In genomic region chr20:36629719-36630340, GRCh38 we compare ENCODE assay signal across 10 cellular contexts. TPM values are rescaled to one million over a fixed set of nuclear protein-coding genes. Genes with fewer than 3 reads are reported as not detected.
DNase-seq lines count a peak whose midpoint lies in the region; ATAC-seq and TF ChIP-seq lines count a peak whose summit lies in the region.
"Had no signal": no experiment of that assay in that cellular context is flagged by ENCODE, and none has a peak within 500 bp of the region (broad histone marks: within the 10 kb centered on the region; RNA-seq: fewer than 3 reads in every experiment).

No MANE protein-coding gene starts in this region.

- no peak for TF ChIP-seq CTCF in MCF 10A (IDR thresholded peaks at IDR 0.05; ENCODE audit: unreplicated experiment)

- ATAC-seq in GM18907 (IDR thresholded peaks at IDR 0.05; ENCODE audit: unreplicated experiment): peak; percentile 72

- no peaks in the 10 kb centered on the region for H3K36me3 Mint-ChIP-seq in MCF 10A (ENCODE audit: insufficient read depth, unreplicated experiment)

- intact Hi-C loops in MCF 10A (cut with micrococcal nuclease): no loop called here

- H3K9me3 Mint-ChIP-seq in MCF 10A (ENCODE audit: unreplicated experiment): no peaks in the 10 kb centered on the region

- H3K4me1 Mint-ChIP-seq in MCF 10A (ENCODE audit: insufficient read depth, unreplicated experiment): no peaks in the 10 kb centered on the region

- DNase-seq in NOMO-1 treated with dmso at 0.1 percent for 144 hours (lab: John Stamatoyannopoulos, UW; ENCODE audit: unreplicated experiment): peak; percentile 25
- peak; percentile 47 for DNase-seq in activated naive CD4-positive, alpha-beta T cell treated with Interleukin-2 at 50 U/mL for 16 hours
- peak; percentile 40 to 50 for DNase-seq in stimulated activated CD4-positive, alpha-beta T cell treated with anti-CD3 and anti-CD28 coated beads, Interleukin-2, amount 100 ng/mL, for 24 hours
- DNase-seq in DMS79 treated with DMSO at 0.1 percent for 48 hours (lab: John Stamatoyannopoulos, UW): no peak
- DNase-seq in MCF 10A (ENCODE audit: unreplicated experiment): no peak
- DNase-seq in NCI-H1417 (lab: John Stamatoyannopoulos, UW): no peak
- DNase-seq in HUDEP-2 (lab: John Stamatoyannopoulos, UW; ENCODE audit: unreplicated experiment in 76 of 76): no peak

- no peaks in the 10 kb centered on the region for H3K27me3 Mint-ChIP-seq in MCF 10A (ENCODE audit: insufficient read depth, unreplicated experiment)

- BruUV-seq in MCF 10A (replicated peaks; lab: Mats Ljungman, UMichigan): no TSS peak

- H3K27ac Mint-ChIP-seq in MCF 10A (ENCODE audit: low read depth, unreplicated experiment): no peak overlapping the region

- POLR2A ChIA-PET in MCF 10A (lab: Yijun Ruan, JAX): no interaction called here

- CTCF ChIA-PET in MCF 10A (lab: Yijun Ruan, JAX): no interaction called here

- no peak overlapping the region for H3K4me3 Mint-ChIP-seq in MCF 10A (ENCODE audit: unreplicated experiment)

RNA-seq across cellular contexts. Expression of gene SLA2, which starts 16.2 kb away (rescaled TPM):
- not detected in 2 replicates for total RNA-seq in MCF 10A (2022)
- total RNA-seq: HT-29, pulmonary artery endothelial cell had no signal

RNA-seq across cellular contexts. Expression of gene RAB5IF, which starts 24.3 kb away (rescaled TPM):
- total RNA-seq in MCF 10A (2022): 112 and 125 TPM in 2 replicates

RNA-seq across cellular contexts. Expression of gene TGIF2, which starts 56.4 kb away (rescaled TPM):
- 5.9 and 9.7 TPM in 2 replicates for total RNA-seq in MCF 10A (2022)

Comparison
In these comparisons a context has a peak if more than half of its experiments do, and no peak if none do; other contexts are left out.
1. DNase-seq: peak in NOMO-1 treated with dmso at 0.1 percent for 144 hours (single experiment), activated naive CD4-positive, alpha-beta T cell treated with Interleukin-2 at 50 U/mL for 16 hours (single experiment) and stimulated activated CD4-positive, alpha-beta T cell treated with anti-CD3 and anti-CD28 coated beads, Interleukin-2, amount 100 ng/mL, for 24 hours (2 of 2); none in DMS79 treated with DMSO at 0.1 percent for 48 hours (single experiment), MCF 10A (single experiment), NCI-H1417 (0 of 3) and HUDEP-2 (0 of 76).